In the genomic region with DNA sequence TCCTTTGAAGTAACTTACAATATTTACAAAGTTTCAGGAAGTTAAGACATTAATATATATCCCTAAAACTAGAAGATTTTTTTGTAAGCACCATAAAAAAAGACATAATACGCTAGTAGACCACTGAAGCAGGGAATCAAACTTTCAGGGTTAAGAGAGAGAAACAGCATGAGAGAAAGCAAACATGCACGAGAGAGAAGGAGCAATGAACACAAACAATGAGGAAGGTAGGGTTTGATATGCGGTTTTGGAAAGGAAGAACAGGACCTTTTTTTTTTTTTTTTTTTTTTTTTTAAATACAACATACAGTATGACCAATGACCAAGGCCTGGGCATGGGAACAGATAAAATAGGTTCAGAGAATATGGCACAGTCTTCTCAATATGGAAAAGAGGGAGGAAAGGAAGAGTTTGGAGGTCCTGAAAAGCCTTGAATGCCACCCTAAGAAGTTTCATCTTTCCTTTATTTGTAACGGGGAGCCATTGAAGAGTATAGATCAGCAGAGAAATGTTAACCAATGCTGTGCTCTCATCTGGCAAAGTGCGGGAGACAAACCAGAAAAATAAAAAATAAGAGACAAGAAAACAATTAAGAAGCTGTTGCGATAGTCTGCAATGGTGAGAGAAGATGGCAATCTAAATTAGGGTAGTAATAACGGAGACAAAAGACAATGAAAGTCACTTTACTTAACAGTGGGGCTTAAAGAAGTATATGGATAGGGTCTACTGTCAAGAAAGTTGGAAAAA, we compare ENCODE assay signal across 13 cellular contexts.
A peak's percentile ranks its signal among the peaks of the same experiment; 100 is the strongest.
DNase-seq lines count a peak whose midpoint lies in the region; ATAC-seq, FAIRE-seq and TF ChIP-seq lines count a peak whose summit lies in the region.
"Had no signal": no experiment of that assay in that cellular context is flagged by ENCODE, and none has a peak within 500 bp of the region (broad histone marks: within the 10 kb centered on the region; RNA-seq: fewer than 3 reads in every experiment).

No MANE protein-coding gene starts in this region.

- POLR2A ChIA-PET in activated naive CD8-positive, alpha-beta T cell treated with anti-CD3 and anti-CD28 coated beads, Interleukin-2, amount 10 ng/mL, durations not matched to agents 7 days and 5 days (lab: Charles Lee), result no interaction called here

- DNase-seq in activated CD8-positive, alpha-beta memory T cell treated with anti-CD3 and anti-CD28 coated beads, Interleukin-2, amount 10 ng/mL, durations not matched to agents 7 days and 5 days, result no peak
- no peak for DNase-seq in activated CD8-positive, alpha-beta memory T cell treated with anti-CD3 and anti-CD28 coated beads, Interleukin-2, amount 50 U/mL, for 4 hours
- peak; percentile 97 for DNase-seq in OCI-M1 (lab: John Stamatoyannopoulos, UW)
- DNase-seq in activated naive CD8-positive, alpha-beta T cell treated with anti-CD3 and anti-CD28 coated beads, Interleukin-2, amount 10 ng/mL, durations not matched to agents 7 days and 5 days, result no peak
- DNase-seq in NCI-H1417 treated with DMSO at 0.1 percent for 48 hours (lab: John Stamatoyannopoulos, UW), result no peak
- no peak for DNase-seq in GM12891 (ENCODE audit: insufficient read length, low spot score)
- DNase-seq: hippocampal formation; NCI-H1694; NCI-H524; stimulated activated CD4-positive, alpha-beta T cell treated with anti-CD3 and anti-CD28 coated beads, Interleukin-15, amount 100 ng/mL, for 24 hours had no signal

- peaks cover 49% of the 10 kb centered on the region for H3K36me3 Mint-ChIP-seq in activated CD8-positive, alpha-beta memory T cell treated with anti-CD3 and anti-CD28 coated beads, Interleukin-2, amount 10 ng/mL, durations not matched to agents 7 days and 5 days
- H3K36me3 Mint-ChIP-seq in activated naive CD8-positive, alpha-beta T cell treated with anti-CD3 and anti-CD28 coated beads, Interleukin-2, amount 10 ng/mL, durations not matched to agents 7 days and 5 days, result peaks cover 31% of the 10 kb centered on the region
- peaks cover 24% of the 10 kb centered on the region for H3K36me3 Mint-ChIP-seq in stimulated activated memory B cell treated with anti-CD40 and anti-IgM and Interleukin-4, amounts not matched to agents 10 μg/mL and 1 μg/mL and 100 μg/mL, for 72 hours

- FAIRE-seq in GM12891 (lab: Jason Lieb, UNC), result no peak

- TF ChIP-seq POLR2A in GM12891 (IDR thresholded peaks at IDR 0.05; ENCODE audit: low read depth, low read length), result no peak

- ATAC-seq in activated CD8-positive, alpha-beta memory T cell treated with anti-CD3 and anti-CD28 coated beads, Interleukin-2, amount 10 ng/mL, durations not matched to agents 7 days and 5 days, result no peak
- ATAC-seq in activated naive CD8-positive, alpha-beta T cell treated with anti-CD3 and anti-CD28 coated beads, Interleukin-2, amount 10 ng/mL, durations not matched to agents 7 days and 5 days (ENCODE audit: low read depth), result no peak
- no peak for ATAC-seq in stimulated activated memory B cell treated with anti-CD40 and anti-IgM and Interleukin-4, amounts not matched to agents 10 μg/mL and 1 μg/mL and 100 μg/mL, for 72 hours
- ATAC-seq in GM21717 (IDR thresholded peaks at IDR 0.05; ENCODE audit: unreplicated experiment), result no peak

- H3K4me3 Mint-ChIP-seq in activated CD8-positive, alpha-beta memory T cell treated with anti-CD3 and anti-CD28 coated beads, Interleukin-2, amount 10 ng/mL, durations not matched to agents 7 days and 5 days, result no peak overlapping the region
- peak overlapping the region; percentile 62 for H3K4me3 Mint-ChIP-seq in activated naive CD8-positive, alpha-beta T cell treated with anti-CD3 and anti-CD28 coated beads, Interleukin-2, amount 10 ng/mL, durations not matched to agents 7 days and 5 days
- no peak overlapping the region for H3K4me3 Mint-ChIP-seq in stimulated activated memory B cell treated with anti-CD40 and anti-IgM and Interleukin-4, amounts not matched to agents 10 μg/mL and 1 μg/mL and 100 μg/mL, for 72 hours

- H3K4me1 Mint-ChIP-seq in activated CD8-positive, alpha-beta memory T cell treated with anti-CD3 and anti-CD28 coated beads, Interleukin-2, amount 10 ng/mL, durations not matched to agents 7 days and 5 days, result peaks cover 44% of the 10 kb centered on the region
- peaks cover 37% of the 10 kb centered on the region for H3K4me1 Mint-ChIP-seq in activated naive CD8-positive, alpha-beta T cell treated with anti-CD3 and anti-CD28 coated beads, Interleukin-2, amount 10 ng/mL, durations not matched to agents 7 days and 5 days
- peaks cover 38% of the 10 kb centered on the region for H3K4me1 Mint-ChIP-seq in stimulated activated memory B cell treated with anti-CD40 and anti-IgM and Interleukin-4, amounts not matched to agents 10 μg/mL and 1 μg/mL and 100 μg/mL, for 72 hours

- H3K27me3 Mint-ChIP-seq in activated CD8-positive, alpha-beta memory T cell treated with anti-CD3 and anti-CD28 coated beads, Interleukin-2, amount 10 ng/mL, durations not matched to agents 7 days and 5 days, result no peaks in the 10 kb centered on the region
- no peaks in the 10 kb centered on the region for H3K27me3 Mint-ChIP-seq in activated naive CD8-positive, alpha-beta T cell treated with anti-CD3 and anti-CD28 coated beads, Interleukin-2, amount 10 ng/mL, durations not matched to agents 7 days and 5 days
- no peaks in the 10 kb centered on the region for H3K27me3 Mint-ChIP-seq in stimulated activated memory B cell treated with anti-CD40 and anti-IgM and Interleukin-4, amounts not matched to agents 10 μg/mL and 1 μg/mL and 100 μg/mL, for 72 hours
- H3K27me3 Mint-ChIP-seq: progenitor cell of endocrine pancreas had no signal

- H3K27ac Mint-ChIP-seq in activated CD8-positive, alpha-beta memory T cell treated with anti-CD3 and anti-CD28 coated beads, Interleukin-2, amount 10 ng/mL, durations not matched to agents 7 days and 5 days, result peak overlapping the region; percentile 88
- H3K27ac Mint-ChIP-seq in activated naive CD8-positive, alpha-beta T cell treated with anti-CD3 and anti-CD28 coated beads, Interleukin-2, amount 10 ng/mL, durations not matched to agents 7 days and 5 days, result peak overlapping the region; percentile 84
- peak overlapping the region; percentile 63 for H3K27ac Mint-ChIP-seq in stimulated activated memory B cell treated with anti-CD40 and anti-IgM and Interleukin-4, amounts not matched to agents 10 μg/mL and 1 μg/mL and 100 μg/mL, for 72 hours
- H3K27ac Mint-ChIP-seq: progenitor cell of endocrine pancreas had no signal

- H3K9me3 Mint-ChIP-seq in activated CD8-positive, alpha-beta memory T cell treated with anti-CD3 and anti-CD28 coated beads, Interleukin-2, amount 10 ng/mL, durations not matched to agents 7 days and 5 days (ENCODE audit: low read depth), result peaks cover 21% of the 10 kb centered on the region
- H3K9me3 Mint-ChIP-seq in activated naive CD8-positive, alpha-beta T cell treated with anti-CD3 and anti-CD28 coated beads, Interleukin-2, amount 10 ng/mL, durations not matched to agents 7 days and 5 days, result peaks cover 12% of the 10 kb centered on the region
- H3K9me3 Mint-ChIP-seq in stimulated activated memory B cell treated with anti-CD40 and anti-IgM and Interleukin-4, amounts not matched to agents 10 μg/mL and 1 μg/mL and 100 μg/mL, for 72 hours, result peaks cover 8% of the 10 kb centered on the region

- CTCF ChIA-PET in activated CD8-positive, alpha-beta memory T cell treated with anti-CD3 and anti-CD28 coated beads, Interleukin-2, amount 10 ng/mL, durations not matched to agents 7 days and 5 days (lab: Charles Lee), result interaction anchor here (0.7 to 1.5 kb wide), 2 partner anchors 64 to 110 kb away, joined by 3 to 4 read pairs; no protein-coding TSS in a partner anchor

TF ChIP-seq in GM12891, 5 proteins besides CTCF, POLR2A, EP300 and RAD21:
- TF ChIP-seq SPI1 (IDR thresholded peaks at IDR 0.05; ENCODE audit: low read depth, low read length) (no peak), POU2F2 (IDR thresholded peaks at IDR 0.05; ENCODE audit: low read depth, low read length) (no peak), PAX5 (IDR thresholded peaks at IDR 0.05; ENCODE audit: insufficient read depth, low read length, severe bottlenecking) (no peak), POLR2AphosphoS5 (IDR thresholded peaks at IDR 0.05; ENCODE audit: low read depth, low read length) (no peak), TAF1 (IDR thresholded peaks at IDR 0.05; ENCODE audit: low read depth, low read length) (no peak)
